8 cellular contexts compared by ENCODE assay signal in the genomic region with DNA sequence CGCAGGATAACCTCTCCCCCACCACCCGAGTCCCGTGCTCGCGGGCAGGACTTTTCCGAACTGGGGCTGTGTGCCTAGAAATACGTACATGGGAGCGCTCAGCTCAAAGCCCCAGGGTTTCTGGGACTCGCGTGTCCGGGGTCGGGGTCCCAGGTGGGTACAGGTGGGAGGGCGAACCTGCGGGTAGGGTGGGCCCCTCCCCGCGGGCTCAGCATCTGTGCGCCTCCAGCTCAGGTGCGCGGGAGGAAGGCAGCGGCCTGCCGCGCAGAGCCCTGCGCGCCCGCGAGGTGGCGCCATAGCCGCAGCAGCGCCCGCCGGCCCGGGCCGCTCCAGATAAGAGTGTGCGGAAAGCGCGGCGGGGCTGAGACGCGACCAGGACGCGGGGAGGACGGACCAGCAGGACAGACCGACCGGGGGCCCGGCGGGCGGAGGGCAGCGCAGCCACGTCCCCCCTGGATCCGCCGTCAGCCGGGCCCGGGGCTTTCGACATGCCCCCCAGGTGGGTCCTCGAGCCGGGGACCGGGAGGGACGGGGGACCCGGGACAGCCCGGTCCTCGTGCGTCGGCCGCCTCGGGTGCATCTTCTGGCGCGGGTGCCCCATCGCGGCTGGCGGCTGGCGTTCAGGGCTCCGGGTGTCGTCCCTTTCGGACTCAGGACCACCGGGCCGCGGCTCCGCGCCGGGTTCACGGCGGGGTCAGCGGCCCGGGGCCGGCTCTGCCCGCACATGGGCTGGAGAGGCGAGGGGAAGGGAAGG. TPM values are rescaled to one million over a fixed set of nuclear protein-coding genes. Genes with fewer than 3 reads are reported as not detected.
A peak's percentile ranks its signal among the peaks of the same experiment; 100 is the strongest.
DNase-seq lines count a peak whose midpoint lies in the region; ATAC-seq and TF ChIP-seq lines count a peak whose summit lies in the region.

A gene with protein sequence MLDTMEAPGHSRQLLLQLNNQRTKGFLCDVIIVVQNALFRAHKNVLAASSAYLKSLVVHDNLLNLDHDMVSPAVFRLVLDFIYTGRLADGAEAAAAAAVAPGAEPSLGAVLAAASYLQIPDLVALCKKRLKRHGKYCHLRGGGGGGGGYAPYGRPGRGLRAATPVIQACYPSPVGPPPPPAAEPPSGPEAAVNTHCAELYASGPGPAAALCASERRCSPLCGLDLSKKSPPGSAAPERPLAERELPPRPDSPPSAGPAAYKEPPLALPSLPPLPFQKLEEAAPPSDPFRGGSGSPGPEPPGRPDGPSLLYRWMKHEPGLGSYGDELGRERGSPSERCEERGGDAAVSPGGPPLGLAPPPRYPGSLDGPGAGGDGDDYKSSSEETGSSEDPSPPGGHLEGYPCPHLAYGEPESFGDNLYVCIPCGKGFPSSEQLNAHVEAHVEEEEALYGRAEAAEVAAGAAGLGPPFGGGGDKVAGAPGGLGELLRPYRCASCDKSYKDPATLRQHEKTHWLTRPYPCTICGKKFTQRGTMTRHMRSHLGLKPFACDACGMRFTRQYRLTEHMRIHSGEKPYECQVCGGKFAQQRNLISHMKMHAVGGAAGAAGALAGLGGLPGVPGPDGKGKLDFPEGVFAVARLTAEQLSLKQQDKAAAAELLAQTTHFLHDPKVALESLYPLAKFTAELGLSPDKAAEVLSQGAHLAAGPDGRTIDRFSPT (plus strand): TSS at position 364 of the 754 bp plus-strand sequence. CDS start 1,588 bp downstream, outside the sequence.

- H3K27me3 Mint-ChIP-seq in T-helper 17 cell (peaks cover 6% of the 10 kb centered on the region), progenitor cell of endocrine pancreas (peaks cover 35% of the 10 kb centered on the region)

- DNase-seq in BE2C (peak; percentile 67), Kasumi-1 (lab: John Stamatoyannopoulos, UW) (peak; percentile 31 to 43), T-helper 17 cell (peak; percentile 70 to 79 (median 74)), amniotic epithelial cell (ENCODE audit: low read depth) (peak; percentile 54), left ventricle myocardium inferior (peak; percentile 83), progenitor cell of endocrine pancreas (ENCODE audit: low spot score, unreplicated experiment) (peak; percentile 66)

- H3K4me3 ChIP-seq in BE2C (ENCODE audit: low read depth, low read length) (peak within 1 kb of the TSS; percentile 51), left ventricle myocardium inferior (peak within 1 kb of the TSS; percentile 84)

- H3K9me3 ChIP-seq in BE2C, result no peaks in the 10 kb centered on the region
- no peaks in the 10 kb centered on the region for H3K9me3 ChIP-seq in T-helper 17 cell (ENCODE audit: control insufficient read depth, low read length, poor library complexity, severe bottlenecking)
- no peaks in the 10 kb centered on the region for H3K9me3 ChIP-seq in left ventricle myocardium inferior (replicated peaks)

- no peaks in the 10 kb centered on the region for H3K36me3 ChIP-seq in BE2C
- peaks cover 28% of the 10 kb centered on the region for H3K36me3 ChIP-seq in left ventricle myocardium inferior

- peak within 1 kb of the TSS; percentile 85 for H3K4me3 Mint-ChIP-seq in T-helper 17 cell
- peak within 1 kb of the TSS; percentile 35 for H3K4me3 Mint-ChIP-seq in progenitor cell of endocrine pancreas (ENCODE audit: low read depth)

- peak within 1 kb of the TSS; percentile 96 for H3K27ac ChIP-seq in left ventricle myocardium inferior (replicated peaks)

- no peaks in the 10 kb centered on the region for H3K9me3 Mint-ChIP-seq in progenitor cell of endocrine pancreas (ENCODE audit: low read depth)

- H3K27me3 ChIP-seq in BE2C (peaks cover 32% of the 10 kb centered on the region), left ventricle myocardium inferior (ENCODE audit: low read depth) (peaks cover 87% of the 10 kb centered on the region)

- H3K4me1 ChIP-seq in BE2C (no peaks in the 10 kb centered on the region), left ventricle myocardium inferior (peaks cover 79% of the 10 kb centered on the region)

- H3K27ac Mint-ChIP-seq in T-helper 17 cell, result peak within 1 kb of the TSS; percentile 43
- H3K27ac Mint-ChIP-seq in progenitor cell of endocrine pancreas, result no peak within 1 kb of the TSS

- H3K36me3 Mint-ChIP-seq in T-helper 17 cell (ENCODE audit: low read depth) (peaks cover 2% of the 10 kb centered on the region), progenitor cell of endocrine pancreas (ENCODE audit: insufficient read depth) (peaks cover 5% of the 10 kb centered on the region)

- ATAC-seq in GM19328 (IDR thresholded peaks at IDR 0.05; ENCODE audit: unreplicated experiment), result peak; percentile 32
- peak; percentile 59 for ATAC-seq in T-helper 17 cell
- ATAC-seq in GM21786 (IDR thresholded peaks at IDR 0.05; ENCODE audit: unreplicated experiment), result no peak

- TF ChIP-seq CTCF in BE2C (IDR thresholded peaks at IDR 0.05; ENCODE audit: low read depth, low read length) (peak; percentile 37), left ventricle myocardium inferior (IDR thresholded peaks at IDR 0.05; ENCODE audit: borderline replicate concordance) (peak; percentile 98), progenitor cell of endocrine pancreas (IDR thresholded peaks at IDR 0.05; ENCODE audit: unreplicated experiment) (peak; percentile 97)

- H3K4me1 Mint-ChIP-seq in T-helper 17 cell (peaks cover 27% of the 10 kb centered on the region), progenitor cell of endocrine pancreas (ENCODE audit: low read depth) (peaks cover 5% of the 10 kb centered on the region)

- intact Hi-C loops in left ventricle myocardium inferior (cut with micrococcal nuclease), result loop anchor here (2.0 kb wide), 1 partner anchor 186 kb away; no protein-coding TSS in a partner anchor

RNA-seq across cellular contexts. Expression of the gene that starts here (rescaled TPM):
- polyA plus RNA-seq in BE2C (2012; ENCODE audit: insufficient read depth, insufficient read length, low read depth), result 1.3 TPM
- total RNA-seq in T-helper 17 cell, result 1 to 10 TPM; 4.6 to 8.1 TPM
- 23.5 TPM for total RNA-seq in left ventricle myocardium inferior
- 0.69 and 0.86 TPM in 2 replicates for total RNA-seq in progenitor cell of endocrine pancreas

Comparison
In these comparisons a context has a peak if more than half of its experiments do, and no peak if none do; other contexts are left out.
1. Peak in DNase-seq in progenitor cell of endocrine pancreas; RNA of the gene not detected or under 1 TPM.
2. CTCF ChIP-seq: peak in every context shown above with its lines; median percentile 98 in left ventricle myocardium inferior; 97 in progenitor cell of endocrine pancreas; 37 in BE2C.